ENCODE assay signal across 30 cellular contexts in genomic region chr15:95498956-95499355, GRCh38.
"Had no signal": no experiment of that assay in that cellular context is flagged by ENCODE, and none has a peak within 500 bp of the region (broad histone marks: within the 10 kb centered on the region; RNA-seq: fewer than 3 reads in every experiment).

No MANE protein-coding gene starts in this region.

- H3K79me2 ChIP-seq: hepatocyte had no signal

- H3K9me3 ChIP-seq: heart right ventricle, left lung, mucosa of descending colon, neutrophil, ovary, right atrium auricular region, right lobe of liver, stomach, testis, thyroid gland, transverse colon, upper lobe of left lung, vagina had no signal

- DNase-seq: islet precursor cell; kidney glomerular epithelial cell; left colon; left lung; midbrain; mucosa of descending colon; naive thymus-derived CD8-positive, alpha-beta T cell; nephron progenitor cell; occipital lobe; ovary; right lobe of liver; stimulated activated CD4-positive, alpha-beta T cell treated with anti-CD3 and anti-CD28 coated beads, Interleukin-1b, Interleukin-23, amount 100 ng/mL, for 48 hours; stimulated activated CD4-positive, alpha-beta T cell treated with anti-CD3 and anti-CD28 coated beads, Interleukin-2, amount 100 ng/mL, for 48 hours; stimulated activated CD4-positive, alpha-beta T cell treated with anti-CD3 and anti-CD28 coated beads, Interleukin-4, amount 100 ng/mL, for 4 hours; stimulated activated CD8-positive, alpha-beta memory T cell treated with anti-CD3 and anti-CD28 coated beads, Interleukin-4, amount 100 ng/mL, for 48 hours; stimulated activated naive CD8-positive, alpha-beta T cell treated with anti-CD3 and anti-CD28 coated beads, Interleukin-15, Interleukin-2, amounts not matched to agents 100 U/mL and 50 U/mL, for 24 hours; stomach; testis; thyroid gland; transverse colon; upper lobe of left lung had no signal

- H3K4me2 ChIP-seq: hepatocyte, neural progenitor cell, smooth muscle cell had no signal

- H3K27me3 ChIP-seq: heart right ventricle, hepatocyte, left lung, neural progenitor cell, neutrophil, ovary, right atrium auricular region, right lobe of liver, stomach, testis, thyroid gland, transverse colon, upper lobe of left lung, vagina had no signal

- ATAC-seq: left colon; left lung; mucosa of descending colon; naive thymus-derived CD8-positive, alpha-beta T cell; right lobe of liver; stimulated activated memory B cell treated with anti-CD40 and anti-IgM and Interleukin-4, amounts not matched to agents 10 μg/mL and 1 μg/mL and 100 μg/mL, for 72 hours; stimulated activated naive CD8-positive, alpha-beta T cell treated with anti-CD3 and anti-CD28 coated beads, Interleukin-15, Interleukin-2, amounts not matched to agents 100 U/mL and 50 U/mL, for 24 hours had no signal

- H3K36me3 ChIP-seq: heart right ventricle, left lung, neural progenitor cell, neutrophil, ovary, right atrium auricular region, right lobe of liver, stomach, thyroid gland, transverse colon, upper lobe of left lung, vagina had no signal

- H3K4me3 ChIP-seq: heart right ventricle, hepatocyte, left lung, lung, mucosa of descending colon, neural progenitor cell, ovary, right atrium auricular region, right lobe of liver, smooth muscle cell, stomach, testis, thyroid gland, transverse colon, upper lobe of left lung, vagina had no signal

- H2AFZ ChIP-seq: hepatocyte had no signal

- H3K4me1 ChIP-seq: left lung, right atrium auricular region, right lobe of liver, testis, thyroid gland, transverse colon, upper lobe of left lung had no signal

- H3K27ac ChIP-seq: hepatocyte, left lung, neural progenitor cell, neutrophil, ovary, right atrium auricular region, right lobe of liver, stomach, testis, transverse colon, upper lobe of left lung, vagina had no signal

- H3K9ac ChIP-seq: neural progenitor cell had no signal
